Comparison of ENCODE assay signal across 2 cellular contexts in genomic region chr11:86179646-86180064, GRCh38.
TF ChIP-seq lines count a peak whose summit lies in the region.

No MANE protein-coding gene starts in this region.

TF ChIP-seq in K562, 482 proteins besides CTCF, POLR2A, EP300 and RAD21 (continued from another document):
- TF ChIP-seq ZNF592 (IDR thresholded peaks at IDR 0.05) (peak; percentile 64; the same call in 1 of the 2 replicates), MEIS2 (IDR thresholded peaks at IDR 0.05; ENCODE audit: partially characterized antibody) (peak; percentile 42), MYNN (IDR thresholded peaks at IDR 0.05) (peak; percentile 55; the same call in 1 of the 2 replicates), MYNN (CRISPR knock-in tag; IDR thresholded peaks at IDR 0.05) (no peak), NFIC (IDR thresholded peaks at IDR 0.05) (peak; percentile 78)

TF ChIP-seq in HepG2, 621 proteins besides CTCF, POLR2A, EP300 and RAD21:
- TF ChIP-seq ELK4 (CRISPR knock-in tag; IDR thresholded peaks at IDR 0.05; ENCODE audit: borderline replicate concordance) (no peak), ZNF567 (CRISPR knock-in tag; IDR thresholded peaks at IDR 0.05; ENCODE audit: borderline replicate concordance) (no peak), RXRB (CRISPR knock-in tag; IDR thresholded peaks at IDR 0.05; ENCODE audit: borderline replicate concordance) (no peak), TFE3 (CRISPR knock-in tag; IDR thresholded peaks at IDR 0.05) (peak; percentile 61; the same call in 1 of the 2 replicates), ZBTB38 (CRISPR knock-in tag; IDR thresholded peaks at IDR 0.05) (no peak)
